In genomic region chr15:70629735-70630273, GRCh38 we compare ENCODE assay signal across 16 cellular contexts.
DNase-seq lines count a peak whose midpoint lies in the region; ATAC-seq and TF ChIP-seq lines count a peak whose summit lies in the region.
"Had no signal": no experiment of that assay in that cellular context is flagged by ENCODE, and none has a peak within 500 bp of the region (broad histone marks: within the 10 kb centered on the region; RNA-seq: fewer than 3 reads in every experiment).

No MANE protein-coding gene starts in this region.

- POLR2A ChIA-PET in HEK293 (lab: Yijun Ruan, JAX) = no interaction called here
- POLR2A ChIA-PET in Panc1 (lab: Charles Lee) = no interaction called here

- H3K4me3 ChIP-seq in HEK293 (ENCODE audit: low read depth, low read length) = no peak overlapping the region
- no peak overlapping the region for H3K4me3 ChIP-seq in Loucy (ENCODE audit: low read length, poor library complexity, severe bottlenecking)
- H3K4me3 ChIP-seq in Panc1 (ENCODE audit: low read depth in 2 of 2, low read length in 2 of 2) = no peak overlapping the region
- no peak overlapping the region for H3K4me3 ChIP-seq in neural progenitor cell
- H3K4me3 ChIP-seq in ascending aorta = no peak overlapping the region
- H3K4me3 ChIP-seq: A549, GM23338 had no signal

- peaks cover 13% of the 10 kb centered on the region for H3F3A ChIP-seq in Loucy (ENCODE audit: low read depth)
- peaks cover 19% of the 10 kb centered on the region for H3F3A ChIP-seq in neural progenitor cell (ENCODE audit: low read depth)

- H4K20me1 ChIP-seq in Loucy (ENCODE audit: insufficient read depth, low read length, poor library complexity, severe bottlenecking) = no peaks in the 10 kb centered on the region
- no peaks in the 10 kb centered on the region for H4K20me1 ChIP-seq in neural progenitor cell (ENCODE audit: low read depth)

- BruUV-seq in Panc1 (replicated peaks; lab: Mats Ljungman, UMichigan) = no TSS peak

- peak overlapping the region; percentile 30 for H3K9ac ChIP-seq in Loucy (ENCODE audit: low read depth, low read length, poor library complexity, severe bottlenecking)
- H3K9ac ChIP-seq in neural progenitor cell = no peak overlapping the region

- H3K9me3 Mint-ChIP-seq in neural progenitor cell = no peaks in the 10 kb centered on the region
- H3K9me3 Mint-ChIP-seq: H9 had no signal

- no peaks in the 10 kb centered on the region for H3K36me3 ChIP-seq in HEK293 (ENCODE audit: control insufficient read depth in 2 of 2, insufficient read depth in 1 of 2, low read length in 2 of 2)
- H3K36me3 ChIP-seq in Loucy (ENCODE audit: insufficient read depth, low read length) = no peaks in the 10 kb centered on the region
- no peaks in the 10 kb centered on the region for H3K36me3 ChIP-seq in Panc1 (ENCODE audit: control insufficient read depth, insufficient read depth, low read length)
- H3K36me3 ChIP-seq in neural progenitor cell = no peaks in the 10 kb centered on the region
- H3K36me3 ChIP-seq in ascending aorta = no peaks in the 10 kb centered on the region
- H3K36me3 ChIP-seq: BE2C had no signal

- DNase-seq in Panc1 (ENCODE audit: low read depth, low spot score) (no peak), neural progenitor cell (ENCODE audit: low spot score) (no peak), globus pallidus (ENCODE audit: low spot score) (no peak), cardiac septum (ENCODE audit: low spot score) (no peak), ascending aorta (ENCODE audit: low spot score in 2 of 2) (no peak)
- DNase-seq: BE2C; CD4-positive, alpha-beta memory T cell; DMS153; DMS79 treated with DMSO at 0.1 percent for 48 hours; EL; H9 had no signal

- no peaks in the 10 kb centered on the region for H3K4me1 ChIP-seq in HEK293 (ENCODE audit: control insufficient read depth, insufficient read depth, low read length)
- H3K4me1 ChIP-seq in Loucy (ENCODE audit: insufficient read depth, low read length, poor library complexity, severe bottlenecking) = peaks cover 72% of the 10 kb centered on the region
- 0 out of 2 replicates have a peak, but pooled peaks cover 4% of the 10 kb centered on the region for H3K4me1 ChIP-seq in Panc1 (ENCODE audit: control insufficient read depth, insufficient read depth, low read length)
- peaks cover 32% of the 10 kb centered on the region for H3K4me1 ChIP-seq in neural progenitor cell
- H3K4me1 ChIP-seq in ascending aorta = no peaks in the 10 kb centered on the region
- H3K4me1 ChIP-seq: BE2C had no signal

- H3K9me3 ChIP-seq in HEK293 (ENCODE audit: control insufficient read depth, insufficient read depth, low read depth, low read length) (no peaks in the 10 kb centered on the region), Loucy (ENCODE audit: insufficient read depth, low read depth, low read length) (no peaks in the 10 kb centered on the region), Panc1 (ENCODE audit: control insufficient read depth, insufficient read depth, low read depth, low read length) (no peaks in the 10 kb centered on the region), neural progenitor cell (ENCODE audit: low read depth) (no peaks in the 10 kb centered on the region), ascending aorta (no peaks in the 10 kb centered on the region)
- H3K9me3 ChIP-seq: A549, BE2C had no signal

- H3K27ac Mint-ChIP-seq in neural progenitor cell = peak overlapping the region; percentile 36
- H3K27ac Mint-ChIP-seq: GM23338 had no signal

- H3K9me2 ChIP-seq in Loucy (replicated peaks; ENCODE audit: low read depth, low read length) = no peaks in the 10 kb centered on the region

- ATAC-seq in Panc1 = 0 out of 2 replicates have a peak, but pooled peaks have one; percentile 10
- ATAC-seq: GM23338 had no signal

- peaks cover 17% of the 10 kb centered on the region for H3K27me3 Mint-ChIP-seq in neural progenitor cell (ENCODE audit: insufficient read depth, low read depth)

- H3K27me3 ChIP-seq in Loucy (ENCODE audit: insufficient read depth, low read length, poor library complexity, severe bottlenecking) (no peaks in the 10 kb centered on the region), Panc1 (ENCODE audit: control insufficient read depth, insufficient read depth, low read length) (no peaks in the 10 kb centered on the region), neural progenitor cell (no peaks in the 10 kb centered on the region), ascending aorta (no peaks in the 10 kb centered on the region)
- H3K27me3 ChIP-seq: BE2C had no signal

- H3K36me3 Mint-ChIP-seq in neural progenitor cell = no peaks in the 10 kb centered on the region
- H3K36me3 Mint-ChIP-seq: CD4-positive, alpha-beta memory T cell had no signal

- H2AFZ ChIP-seq in Loucy (ENCODE audit: low read length) (no peak overlapping the region), neural progenitor cell (replicated peaks) (no peak overlapping the region)
- H2AFZ ChIP-seq: GM23338 had no signal

- CTCF ChIA-PET in HEK293 (lab: Yijun Ruan, JAX) = interaction anchor here (1.5 kb wide), 1 partner anchor 163 kb away, joined by 5 read pairs; no protein-coding TSS in a partner anchor
- CTCF ChIA-PET in Panc1 (lab: Charles Lee) = interaction anchor here (0.6 kb wide), 1 partner anchor 59 kb away, joined by 4 read pairs; no protein-coding TSS in a partner anchor

- peaks cover 46% of the 10 kb centered on the region for H3K4me1 Mint-ChIP-seq in neural progenitor cell

- H3K4me2 ChIP-seq in Loucy (ENCODE audit: low read depth, low read length, poor library complexity, severe bottlenecking) = no peak overlapping the region
- H3K4me2 ChIP-seq in neural progenitor cell = no peak overlapping the region
- H3K4me2 ChIP-seq: A549, GM23338 had no signal

- in situ Hi-C loops in Panc1 (cut with HindIII; ENCODE audit: low pct_unique_long_range_greater_than_20kb, low sequenced_read_pairs) = no loop called here

- H3K4me3 Mint-ChIP-seq in neural progenitor cell = no peak overlapping the region
- H3K4me3 Mint-ChIP-seq: CD4-positive, alpha-beta memory T cell; GM23338; H9 had no signal

- H3K27ac ChIP-seq in HEK293 (ENCODE audit: extremely low read depth, low read depth, low read length) (no peak overlapping the region), Panc1 (ENCODE audit: low read length) (no peak overlapping the region), neural progenitor cell (no peak overlapping the region), ascending aorta (no peak overlapping the region)
- H3K27ac ChIP-seq: A549, C4-2B had no signal

- intact Hi-C loops in Panc1 (cut with micrococcal nuclease; ENCODE audit: unreplicated experiment) = no loop called here
- intact Hi-C loops in cardiac septum (cut with DNase I) = no loop called here
- intact Hi-C loops in ascending aorta (cut with DNase I) = no loop called here

- TF ChIP-seq CTCF in HEK293 (tag by site-specific recombination; IDR thresholded peaks at IDR 0.05) (no peak), Loucy (conservative IDR thresholded peaks at IDR 0.05; ENCODE audit: low read length) (no peak), Panc1 (IDR thresholded peaks at IDR 0.05) (no peak), neural progenitor cell (IDR thresholded peaks at IDR 0.05) (no peak), ascending aorta (IDR thresholded peaks at IDR 0.05) (no peak)

- no peaks in the 10 kb centered on the region for H3K79me2 ChIP-seq in Loucy (ENCODE audit: insufficient read depth, low read length)
- H3K79me2 ChIP-seq in neural progenitor cell (ENCODE audit: low read depth) = no peaks in the 10 kb centered on the region

TF ChIP-seq in HEK293, 187 proteins besides CTCF, POLR2A, EP300 and RAD21:
- TF ChIP-seq ZIC2 (tag by site-specific recombination; IDR thresholded peaks at IDR 0.05) (peak; percentile 39; the same call in 1 of the 2 replicates), ZNF394 (tag by site-specific recombination; IDR thresholded peaks at IDR 0.05; ENCODE audit: borderline replicate concordance) (no peak)
